ENCODE assay signal across 8 cellular contexts in genomic region chr15:34581687-34582460, GRCh38. TPM values are rescaled to one million over a fixed set of nuclear protein-coding genes. Genes with fewer than 3 reads are reported as not detected.
DNase-seq lines count a peak whose midpoint lies in the region; TF ChIP-seq lines count a peak whose summit lies in the region.
"Not testable (repeated sequence)": the region's sequence is repeated elsewhere in the genome, so short reads cannot be mapped to it uniquely, and the experiment has no call there.

No MANE protein-coding gene starts in this region.

- H2BK5ac ChIP-seq in mesendoderm (ENCODE audit: low read length) = not testable (repeated sequence)

- H3K4me1 ChIP-seq in DOHH2 (ENCODE audit: control insufficient read depth, low read length) = peaks cover 17% of the 10 kb centered on the region
- H3K4me1 ChIP-seq in MM.1S (ENCODE audit: low read length); mesendoderm (ENCODE audit: control insufficient read depth, low read depth, low read length); rectal smooth muscle tissue (ENCODE audit: control insufficient read depth, insufficient read depth, low read length); urinary bladder (ENCODE audit: insufficient read depth): not testable (repeated sequence)

- not testable (repeated sequence) for TF ChIP-seq CTCF in DOHH2 (IDR thresholded peaks at IDR 0.05; ENCODE audit: low read depth, low read length, poor library complexity, severe bottlenecking); MM.1S (IDR thresholded peaks at IDR 0.05; ENCODE audit: low read length); MCF 10A (IDR thresholded peaks at IDR 0.05; ENCODE audit: unreplicated experiment); fibroblast of the aortic adventitia (IDR thresholded peaks at IDR 0.05; ENCODE audit: insufficient read depth, low read length)

- peak overlapping the region; percentile 80; the same call in 1 of the 2 replicates for H2AFZ ChIP-seq in MM.1S (ENCODE audit: low read length)

- H3K56ac ChIP-seq in mesendoderm (ENCODE audit: low read length) = peak overlapping the region; percentile 62

- H4K8ac ChIP-seq in mesendoderm (ENCODE audit: low read depth, low read length) = not testable (repeated sequence)

- H2AK5ac ChIP-seq in mesendoderm (ENCODE audit: low read length) = not testable (repeated sequence)

- CTCF ChIA-PET in activated CD4-positive, alpha-beta memory T cell treated with anti-CD3 and anti-CD28 coated beads for 36 hours (lab: Charles Lee) = interaction anchor here (0.6 to 4.9 kb wide), 5 partner anchors 215 to 521 kb away, joined by 3 to 32 read pairs (median 5); partner anchors contain the start of genes LPCAT4, NOP10 and NUTM1
- CTCF ChIA-PET in MCF 10A (lab: Yijun Ruan, JAX) = interaction anchor here (0.6 to 0.9 kb wide), 5 partner anchors 329 to 1087 kb away, joined by 3 to 4 read pairs (median 3); no protein-coding TSS in a partner anchor

- peaks cover 73% of the 10 kb centered on the region for H3K79me2 ChIP-seq in DOHH2 (ENCODE audit: control insufficient read depth, low read length)
- H3K79me2 ChIP-seq in MM.1S (ENCODE audit: low read length) = peaks cover 61% of the 10 kb centered on the region
- not testable (repeated sequence) for H3K79me2 ChIP-seq in mesendoderm (ENCODE audit: control insufficient read depth, insufficient read depth, low read length)

- not testable (repeated sequence) for H3K27me3 Mint-ChIP-seq in activated CD4-positive, alpha-beta memory T cell treated with anti-CD3 and anti-CD28 coated beads for 36 hours; MCF 10A (ENCODE audit: insufficient read depth, unreplicated experiment)

- not testable (repeated sequence) for H3K9me2 ChIP-seq in DOHH2 (replicated peaks; ENCODE audit: control insufficient read depth, low read length); MM.1S (replicated peaks; ENCODE audit: insufficient read depth, low read length)

- H4K5ac ChIP-seq in mesendoderm (ENCODE audit: low read length) = not testable (repeated sequence)

- not testable (repeated sequence) for H3K36me3 Mint-ChIP-seq in activated CD4-positive, alpha-beta memory T cell treated with anti-CD3 and anti-CD28 coated beads for 36 hours; MCF 10A (ENCODE audit: insufficient read depth, unreplicated experiment)

- DNase-seq in MM.1S; activated CD4-positive, alpha-beta memory T cell treated with anti-CD3 and anti-CD28 coated beads for 36 hours; MCF 10A (ENCODE audit: unreplicated experiment); fibroblast of the aortic adventitia (ENCODE audit: low read depth); mesendoderm: not testable (repeated sequence)

- not testable (repeated sequence) for H3K27me3 ChIP-seq in DOHH2 (ENCODE audit: control insufficient read depth, low read length); MM.1S (replicated peaks; ENCODE audit: insufficient read depth, low read length); mesendoderm (ENCODE audit: insufficient read depth, low read length, poor library complexity); rectal smooth muscle tissue (ENCODE audit: control insufficient read depth, insufficient read depth, low read length)

- H2BK120ac ChIP-seq in mesendoderm (ENCODE audit: low read depth, low read length) = not testable (repeated sequence)

- intact Hi-C loops in activated CD4-positive, alpha-beta memory T cell treated with anti-CD3 and anti-CD28 coated beads for 36 hours (cut with micrococcal nuclease) = not testable (repeated sequence)
- intact Hi-C loops in MCF 10A (cut with micrococcal nuclease) = loop anchor here (2.0 kb wide), 1 partner anchor 145 kb away; the partner anchor contains the start of gene GOLGA8A

- not testable (repeated sequence) for H3K9me3 Mint-ChIP-seq in activated CD4-positive, alpha-beta memory T cell treated with anti-CD3 and anti-CD28 coated beads for 36 hours; MCF 10A (ENCODE audit: unreplicated experiment)

- H3K36me3 ChIP-seq in DOHH2 (ENCODE audit: control insufficient read depth, low read length); MM.1S (replicated peaks; ENCODE audit: insufficient read depth, low read length); mesendoderm (ENCODE audit: control insufficient read depth, insufficient read depth, low read length); rectal smooth muscle tissue (ENCODE audit: control insufficient read depth, insufficient read depth, low read length); urinary bladder (ENCODE audit: insufficient read depth): not testable (repeated sequence)

- not testable (repeated sequence) for H3F3A ChIP-seq in DOHH2 (ENCODE audit: control insufficient read depth, insufficient read depth); MM.1S (ENCODE audit: insufficient read depth, low read length)

- POLR2A ChIA-PET in activated CD4-positive, alpha-beta memory T cell treated with anti-CD3 and anti-CD28 coated beads for 36 hours (lab: Charles Lee) = interaction anchor here (2.2 kb wide), 1 partner anchor 215 kb away, joined by 15 read pairs; the partner anchor contains the start of gene LPCAT4
- POLR2A ChIA-PET in MCF 10A (lab: Yijun Ruan, JAX) = interaction anchor here (0.6 to 1.6 kb wide), 2 partner anchors 109 to 357 kb away, joined by 3 read pairs; partner anchors contain the start of gene EMC4

- not testable (repeated sequence) for H3K27ac ChIP-seq in DOHH2 (ENCODE audit: low read depth, low read length); mesendoderm (ENCODE audit: low read depth, low read length); rectal smooth muscle tissue (ENCODE audit: low read depth, low read length); urinary bladder (ENCODE audit: low read depth)
- peak overlapping the region; percentile 61; the same call in 1 of the 2 replicates for H3K27ac ChIP-seq in MM.1S (ENCODE audit: low read length)

- H3K4ac ChIP-seq in mesendoderm (ENCODE audit: low read depth, low read length) = not testable (repeated sequence)

- peak overlapping the region; percentile 76 for H3K27ac Mint-ChIP-seq in activated CD4-positive, alpha-beta memory T cell treated with anti-CD3 and anti-CD28 coated beads for 36 hours
- peak overlapping the region; percentile 75 for H3K27ac Mint-ChIP-seq in MCF 10A (ENCODE audit: low read depth, unreplicated experiment)

- H3K4me1 Mint-ChIP-seq in activated CD4-positive, alpha-beta memory T cell treated with anti-CD3 and anti-CD28 coated beads for 36 hours (ENCODE audit: low read depth) = peaks cover 50% of the 10 kb centered on the region
- H3K4me1 Mint-ChIP-seq in MCF 10A (ENCODE audit: insufficient read depth, unreplicated experiment) = peaks cover 36% of the 10 kb centered on the region

- H4K20me1 ChIP-seq in DOHH2 (ENCODE audit: control insufficient read depth, insufficient read depth, low read depth, low read length); MM.1S (ENCODE audit: insufficient read depth, low read length): not testable (repeated sequence)

- H3K18ac ChIP-seq in mesendoderm (ENCODE audit: low read length) = not testable (repeated sequence)

- peak overlapping the region; percentile 92 for H3K4me2 ChIP-seq in DOHH2 (ENCODE audit: low read length)
- H3K4me2 ChIP-seq in MM.1S (ENCODE audit: low read depth, low read length) = peak overlapping the region; percentile 94
- H3K4me2 ChIP-seq in mesendoderm (ENCODE audit: low read length) = peak overlapping the region; percentile 46

- H3K79me1 ChIP-seq in mesendoderm (ENCODE audit: low read length) = not testable (repeated sequence)

- H3K4me3 Mint-ChIP-seq in activated CD4-positive, alpha-beta memory T cell treated with anti-CD3 and anti-CD28 coated beads for 36 hours = peak overlapping the region; percentile 85
- peak overlapping the region; percentile 90 for H3K4me3 Mint-ChIP-seq in MCF 10A (ENCODE audit: unreplicated experiment)

- not testable (repeated sequence) for H3K9me3 ChIP-seq in DOHH2 (ENCODE audit: control insufficient read depth, insufficient read depth, low read length); MM.1S (replicated peaks; ENCODE audit: insufficient read depth, low read length)

- WGBS in mesendoderm (ENCODE audit: extremely low coverage, insufficient coverage, low lambda C conversion rate) = no CpG with 5 or more reads among the region's 15 CpGs
- WGBS in urinary bladder = 77% methylated on average over 14 of the region's 15 CpGs

- not testable (repeated sequence) for H3K23ac ChIP-seq in mesendoderm (ENCODE audit: low read length)

- H3K4me3 ChIP-seq in DOHH2 (ENCODE audit: low read length) = peak overlapping the region; percentile 98
- H3K4me3 ChIP-seq in MM.1S (ENCODE audit: low read length) = peak overlapping the region; percentile 82
- peak overlapping the region; percentile 72 for H3K4me3 ChIP-seq in fibroblast of the aortic adventitia (ENCODE audit: low read depth, low read length)
- not testable (repeated sequence) for H3K4me3 ChIP-seq in mesendoderm (ENCODE audit: low read length)
- H3K4me3 ChIP-seq in rectal smooth muscle tissue (ENCODE audit: low read length) = peak overlapping the region; percentile 76
- H3K4me3 ChIP-seq in urinary bladder (ENCODE audit: low read depth, low read length) = peak overlapping the region; percentile 98

- H3K9ac ChIP-seq in MM.1S (ENCODE audit: low read length) (peak overlapping the region; percentile 82), mesendoderm (ENCODE audit: low read length) (peak overlapping the region; percentile 84)
- H3K9ac ChIP-seq in rectal smooth muscle tissue (ENCODE audit: low read length) = not testable (repeated sequence)

- H2BK15ac ChIP-seq in mesendoderm (replicated peaks; ENCODE audit: low read depth) = not testable (repeated sequence)

- BruUV-seq in MCF 10A (replicated peaks; lab: Mats Ljungman, UMichigan) = not testable (repeated sequence)

RNA-seq across cellular contexts. Expression of gene GOLGA8B, which starts 1.6 kb away (rescaled TPM):
- total RNA-seq in activated CD4-positive, alpha-beta memory T cell treated with anti-CD3 and anti-CD28 coated beads for 36 hours = 100 to 1,000 TPM in 1 of 2 experiments, 10 to 100 TPM in 1; 85.2 to 103 TPM
- 176 and 233 TPM in 2 replicates for total RNA-seq in MCF 10A (2022)
- 18.0 and 33.9 TPM in 2 replicates for total RNA-seq in fibroblast of the aortic adventitia (ENCODE audit: low replicate concordance)
- polyA plus RNA-seq in mesendoderm (2013, experiment 1 of 2) = 11.3 TPM
- 11.4 TPM for polyA plus RNA-seq in mesendoderm (2013, experiment 2 of 2)
- total RNA-seq in urinary bladder = 24.2 TPM
- 8.3 TPM for polyA plus RNA-seq in urinary bladder
